In the genomic region with DNA sequence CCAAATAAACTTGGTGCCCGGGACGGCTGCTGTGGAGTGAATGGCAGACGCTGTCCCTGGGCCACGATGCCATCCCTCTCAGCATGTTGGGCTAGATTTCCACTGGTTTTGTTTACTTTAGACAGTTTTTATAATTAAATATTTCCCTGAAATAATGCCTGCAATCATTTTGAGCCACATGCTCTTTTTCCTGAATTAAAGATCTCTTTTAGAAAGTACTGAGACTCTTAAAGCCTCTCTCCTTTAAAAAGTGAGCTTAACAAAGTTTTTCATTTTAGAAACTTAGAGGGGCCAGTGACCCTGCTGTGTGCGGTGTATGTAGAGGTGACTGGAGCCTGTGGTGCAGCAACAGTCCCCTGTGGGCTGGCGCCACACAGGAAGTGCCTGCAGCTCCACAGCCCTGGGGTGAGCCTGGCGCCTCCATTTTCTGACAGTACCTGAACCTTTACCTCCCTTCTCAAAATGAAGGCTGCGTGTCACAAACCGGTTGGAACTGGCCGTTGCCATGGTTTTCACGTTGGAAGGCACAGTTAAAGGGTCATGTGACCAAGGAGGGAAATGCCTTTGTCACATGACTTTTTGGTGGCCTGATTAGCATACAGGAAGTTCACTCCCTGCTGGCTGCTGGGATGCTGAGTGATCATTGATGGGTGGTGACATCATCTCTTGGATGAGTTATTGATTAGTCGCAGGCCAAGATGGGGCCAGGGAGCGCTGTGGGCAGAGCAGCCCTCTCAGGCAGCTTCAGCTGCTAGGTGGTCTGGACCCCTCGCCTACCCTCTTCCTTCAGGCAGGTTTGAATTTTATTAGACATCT, we compare ENCODE assay signal across 8 cellular contexts. TPM values are rescaled to one million over a fixed set of nuclear protein-coding genes. Genes with fewer than 3 reads are reported as not detected.
A peak's percentile ranks its signal among the peaks of the same experiment; 100 is the strongest.
DNase-seq lines count a peak whose midpoint lies in the region; ATAC-seq and TF ChIP-seq lines count a peak whose summit lies in the region.

No MANE protein-coding gene starts in this region.

- H3K4me3 ChIP-seq in PC-3 (ENCODE audit: low read length): no peak overlapping the region
- H3K4me3 ChIP-seq in esophagus (ENCODE audit: low read depth in 1 of 2, low read length in 2 of 2): no peak overlapping the region

- CTCF ChIA-PET in PC-3 (lab: Charles Lee): interaction anchor here (0.6 kb wide), 1 partner anchor 45 kb away, joined by 3 read pairs; no protein-coding TSS in a partner anchor

- H3K27ac ChIP-seq in PC-3 (ENCODE audit: low read length) (peak overlapping the region; percentile 76), esophagus (ENCODE audit: low read depth in 2 of 2, low read length in 1 of 2) (peak overlapping the region; percentile 61 to 87)

- H3K9me2 ChIP-seq in PC-3 (replicated peaks; ENCODE audit: low read length): no peaks in the 10 kb centered on the region

- no peaks in the 10 kb centered on the region for H3K9me3 Mint-ChIP-seq in activated T-cell treated with anti-CD3 and anti-CD28 coated beads, Interleukin-2, amount 50 U/mL, for 24 hours

- ATAC-seq in HG03159 (IDR thresholded peaks at IDR 0.05; ENCODE audit: unreplicated experiment) (peak; percentile 67), PC-3 (peak; percentile 45)

- BruUV-seq in PC-3 (replicated peaks; lab: Mats Ljungman, UMichigan): TSS peak; percentile 33

- POLR2A ChIA-PET in PC-3 (lab: Charles Lee; ENCODE audit: unreplicated experiment): interaction anchor here (0.5 to 0.7 kb wide), 2 partner anchors 112 to 167 kb away, joined by 3 read pairs; no protein-coding TSS in a partner anchor

- H3K36me3 ChIP-seq in PC-3 (ENCODE audit: low read depth, low read length): peaks cover 18% of the 10 kb centered on the region
- peaks cover 0 to 18% of the 10 kb centered on the region in 2 donors for H3K36me3 ChIP-seq in esophagus (ENCODE audit: control insufficient read depth in 2 of 2, insufficient read depth in 2 of 2, low read length in 1 of 2)

- no peak for TF ChIP-seq CTCF in PC-3 (conservative IDR thresholded peaks at IDR 0.05; ENCODE audit: low read depth, low read length)

- peak overlapping the region; percentile 13; the same call in 1 of the 2 replicates for H3K4me2 ChIP-seq in PC-3 (ENCODE audit: low read length)

- peak overlapping the region; percentile 58 for H3K4me3 Mint-ChIP-seq in activated T-cell treated with anti-CD3 and anti-CD28 coated beads, Interleukin-2, amount 50 U/mL, for 24 hours

- H3K4me1 ChIP-seq in PC-3 (ENCODE audit: insufficient read depth, low read length) (peaks cover 22% of the 10 kb centered on the region), esophagus (ENCODE audit: control insufficient read depth in 2 of 2, insufficient read depth in 2 of 2, low read length in 1 of 2) (peaks cover 0 to 16% of the 10 kb centered on the region in 2 donors)

- H3K27me3 ChIP-seq in PC-3 (ENCODE audit: low read length) (no peaks in the 10 kb centered on the region), esophagus (ENCODE audit: control insufficient read depth in 1 of 2, insufficient read depth in 2 of 2, low read length in 2 of 2) (no peaks in the 10 kb centered on the region)

- H3K27me3 Mint-ChIP-seq in activated T-cell treated with anti-CD3 and anti-CD28 coated beads, Interleukin-2, amount 50 U/mL, for 24 hours: no peaks in the 10 kb centered on the region

- 28 to 32% methylated on average over 14 of the region's 14 CpGs for WGBS in esophagus, 2 donors

- peaks cover 69% of the 10 kb centered on the region for H3K36me3 Mint-ChIP-seq in activated T-cell treated with anti-CD3 and anti-CD28 coated beads, Interleukin-2, amount 50 U/mL, for 24 hours (ENCODE audit: low read depth)

- H4K20me1 ChIP-seq in PC-3 (ENCODE audit: low read length): no peaks in the 10 kb centered on the region

- peak overlapping the region; percentile 97 for H3K27ac Mint-ChIP-seq in activated T-cell treated with anti-CD3 and anti-CD28 coated beads, Interleukin-2, amount 50 U/mL, for 24 hours

- H3K79me2 ChIP-seq in PC-3 (ENCODE audit: low read length): peaks cover 34% of the 10 kb centered on the region

- intact Hi-C loops in PC-3 (cut with micrococcal nuclease): loop anchor here (2.0 kb wide), 1 partner anchor 82 kb away; no protein-coding TSS in a partner anchor

- H3K9ac ChIP-seq in PC-3 (ENCODE audit: low read length): peak overlapping the region; percentile 47

- peaks cover 65% of the 10 kb centered on the region for H3K4me1 Mint-ChIP-seq in activated T-cell treated with anti-CD3 and anti-CD28 coated beads, Interleukin-2, amount 50 U/mL, for 24 hours (ENCODE audit: low read depth)

- DNase-seq in NCI-H82 (lab: John Stamatoyannopoulos, UW) (peak; percentile 32), NCI-H82 treated with DMSO at 0.1 percent for 48 hours (lab: John Stamatoyannopoulos, UW; ENCODE audit: unreplicated experiment) (no peak), PC-3 (peak; percentile 72), myocyte (ENCODE audit: low read depth) (peak; percentile 53)
- peak; percentile 83 for DNase-seq in activated T-cell treated with anti-CD3 and anti-CD28 coated beads, Interleukin-2, amount 50 U/mL, for 24 hours
- DNase-seq in stimulated activated CD8-positive, alpha-beta memory T cell treated with anti-CD3 and anti-CD28 coated beads, Interleukin-7, amount 100 ng/mL, for 24 hours (ENCODE audit: low read depth): peak; percentile 72

- H3K9me3 ChIP-seq in PC-3 (ENCODE audit: low read length) (no peaks in the 10 kb centered on the region), esophagus (ENCODE audit: control insufficient read depth in 2 of 2, insufficient read depth in 1 of 2, low read depth in 1 of 2, low read length in 1 of 2) (no peaks in the 10 kb centered on the region)

- H2AFZ ChIP-seq in PC-3 (ENCODE audit: low read length): peak overlapping the region; percentile 23; the same call in 1 of the 2 replicates

- no peaks in the 10 kb centered on the region for H3F3A ChIP-seq in PC-3 (ENCODE audit: low read length, unreplicated experiment)

RNA-seq across cellular contexts. Expression of a gene that starts 26.3 kb away (rescaled TPM):
- total RNA-seq in PC-3 (2014; rRNA removed): 4.5 and 4.9 TPM in 2 replicates
- 1 to 10 TPM; 1.0 to 1.2 TPM for polyA plus RNA-seq in esophagus
- 0.91 and 1.4 TPM in 2 replicates for total RNA-seq in myocyte
- polyA plus RNA-seq in myocyte (2012): 2.8 TPM

RNA-seq across cellular contexts. Expression of a gene that starts 26.9 kb away (rescaled TPM):
- 380 and 481 TPM in 2 replicates for total RNA-seq in PC-3 (2014; rRNA removed)
- 100 to 1,000 TPM; 273 to 353 TPM for polyA plus RNA-seq in esophagus
- total RNA-seq in myocyte: 18.0 and 46.5 TPM in 2 replicates
- 588 TPM for polyA plus RNA-seq in myocyte (2012)

RNA-seq across cellular contexts. Expression of a gene that starts 39.6 kb away (rescaled TPM):
- total RNA-seq in PC-3 (2014; rRNA removed): 6.5 and 8.1 TPM in 2 replicates
- 1 to 10 TPM; 1.6 to 7.3 TPM for polyA plus RNA-seq in esophagus
- total RNA-seq in myocyte: 1.6 and 4.5 TPM in 2 replicates
- polyA plus RNA-seq in myocyte (2012): 3.3 TPM

RNA-seq across cellular contexts. Expression of a gene that starts 49.0 kb away (rescaled TPM):
- total RNA-seq in PC-3 (2014; rRNA removed) (2.0 and 2.5 TPM in 2 replicates), myocyte (0.26 and 0.62 TPM in 2 replicates)
- under 1 TPM; 0.01 to 0.02 TPM for polyA plus RNA-seq in esophagus
- 1.4 TPM for polyA plus RNA-seq in myocyte (2012)
